ENCODE assay signal across 17 cellular contexts in the genomic region with DNA sequence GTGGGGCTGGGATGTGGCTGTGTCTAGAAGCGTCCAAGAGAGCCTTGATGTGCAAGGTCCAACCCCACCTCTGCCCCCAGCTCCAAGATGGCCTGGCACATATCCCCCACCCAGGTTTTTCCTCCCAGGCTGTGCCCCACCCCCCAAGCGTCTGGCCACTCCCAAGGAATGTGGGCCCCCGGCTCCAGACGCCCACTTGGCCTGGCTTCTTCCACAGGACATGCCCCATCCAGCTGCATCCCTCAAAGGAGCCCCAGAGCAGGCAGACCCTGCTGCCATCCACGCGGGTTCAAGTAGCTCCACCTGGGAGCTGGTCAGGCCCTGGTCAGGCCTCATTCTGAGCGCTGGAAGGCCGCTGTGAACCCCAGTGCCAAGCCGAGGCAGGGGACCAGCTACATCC. TPM values are rescaled to one million over a fixed set of nuclear protein-coding genes. Genes with fewer than 3 reads are reported as not detected.
DNase-seq lines count a peak whose midpoint lies in the region; ATAC-seq and TF ChIP-seq lines count a peak whose summit lies in the region.
"Had no signal": no experiment of that assay in that cellular context is flagged by ENCODE, and none has a peak within 500 bp of the region (broad histone marks: within the 10 kb centered on the region; RNA-seq: fewer than 3 reads in every experiment).

No MANE protein-coding gene starts in this region.

- H3K27me3 ChIP-seq in GM23248 (replicated peaks; ENCODE audit: insufficient read depth) = no peaks in the 10 kb centered on the region
- no peaks in the 10 kb centered on the region for H3K27me3 ChIP-seq in adrenal gland
- H3K27me3 ChIP-seq in subcutaneous abdominal adipose tissue (ENCODE audit: control insufficient read depth in 5 of 5, insufficient read depth in 4 of 5, low read length in 5 of 5) = peaks cover 0 to 15% (median 4%) of the 10 kb centered on the region in 5 donors
- no peaks in the 10 kb centered on the region for H3K27me3 ChIP-seq in CD8-positive, alpha-beta T cell (ENCODE audit: insufficient read depth, low read length)

- peaks cover 7% of the 10 kb centered on the region for H3K9me3 Mint-ChIP-seq in glutamatergic neuron (ENCODE audit: unreplicated experiment)
- H3K9me3 Mint-ChIP-seq in activated T-cell treated with anti-CD3 and anti-CD28 coated beads, Interleukin-2, amount 50 U/mL, for 4 hours = no peaks in the 10 kb centered on the region
- no peaks in the 10 kb centered on the region for H3K9me3 Mint-ChIP-seq in CD8-positive, alpha-beta T cell
- H3K9me3 Mint-ChIP-seq: activated naive CD8-positive, alpha-beta T cell treated with anti-CD3 and anti-CD28 coated beads, Interleukin-2, amount 50 U/mL, for 24 hours had no signal

- peak overlapping the region; percentile 28 for H3K27ac Mint-ChIP-seq in glutamatergic neuron (ENCODE audit: unreplicated experiment)
- no peak overlapping the region for H3K27ac Mint-ChIP-seq in CD8-positive, alpha-beta T cell
- H3K27ac Mint-ChIP-seq: activated naive CD8-positive, alpha-beta T cell treated with anti-CD3 and anti-CD28 coated beads, Interleukin-2, amount 50 U/mL, for 24 hours had no signal

- POLR2A ChIA-PET in CD8-positive, alpha-beta T cell (lab: Charles Lee) = interaction anchor here (1.4 kb wide), 1 partner anchor 44 kb away, joined by 4 read pairs; a partner anchor contains a TSS

- ATAC-seq in HG03354 (IDR thresholded peaks at IDR 0.05; ENCODE audit: poor library complexity, severe bottlenecking, unreplicated experiment) = no peak
- ATAC-seq in activated T-cell treated with anti-CD3 and anti-CD28 coated beads, Interleukin-2, amount 50 U/mL, for 4 hours = no peak
- ATAC-seq in CD8-positive, alpha-beta T cell = no peak
- ATAC-seq: activated naive CD8-positive, alpha-beta T cell treated with anti-CD3 and anti-CD28 coated beads, Interleukin-2, amount 50 U/mL, for 24 hours had no signal

- peaks cover 17% of the 10 kb centered on the region for H3K79me2 ChIP-seq in GM23248 (ENCODE audit: insufficient read depth)

- CTCF ChIA-PET in CD8-positive, alpha-beta T cell (lab: Charles Lee) = interaction anchor here (1.2 to 1.4 kb wide), 4 partner anchors 10 to 27 kb away, joined by 3 to 7 read pairs (median 4); no protein-coding TSS in a partner anchor

- H3K36me3 Mint-ChIP-seq in glutamatergic neuron (ENCODE audit: unreplicated experiment) = no peaks in the 10 kb centered on the region
- peaks cover 4% of the 10 kb centered on the region for H3K36me3 Mint-ChIP-seq in activated T-cell treated with anti-CD3 and anti-CD28 coated beads, Interleukin-2, amount 50 U/mL, for 4 hours (ENCODE audit: insufficient read depth)
- H3K36me3 Mint-ChIP-seq in CD8-positive, alpha-beta T cell = peaks cover 8% of the 10 kb centered on the region

- H3K27ac ChIP-seq in GM23248 = peak overlapping the region; percentile 96
- peak overlapping the region in 4 of 5 donors; percentile 52 to 91 (median 91) for H3K27ac ChIP-seq in adrenal gland
- H3K27ac ChIP-seq in subcutaneous abdominal adipose tissue (ENCODE audit: low read depth, low read length) = peak overlapping the region; percentile 54
- H3K27ac ChIP-seq in CD8-positive, alpha-beta T cell (ENCODE audit: low read depth, low read length) = no peak overlapping the region
- H3K27ac ChIP-seq: neutrophil, SK-N-MC had no signal

- H3K9me2 ChIP-seq in GM23248 (ENCODE audit: insufficient read depth) = no peaks in the 10 kb centered on the region

- peak overlapping the region; percentile 35 for H3K4me2 ChIP-seq in GM23248 (ENCODE audit: unreplicated experiment)

- in situ Hi-C loops in GM23248 (cut with MboI) = no loop called here

- H3K27me3 Mint-ChIP-seq in glutamatergic neuron (ENCODE audit: unreplicated experiment) = peaks cover 16% of the 10 kb centered on the region
- H3K27me3 Mint-ChIP-seq in activated T-cell treated with anti-CD3 and anti-CD28 coated beads, Interleukin-2, amount 50 U/mL, for 4 hours (ENCODE audit: low read depth) = no peaks in the 10 kb centered on the region
- H3K27me3 Mint-ChIP-seq in CD8-positive, alpha-beta T cell (ENCODE audit: low read depth) = no peaks in the 10 kb centered on the region
- H3K27me3 Mint-ChIP-seq: activated naive CD8-positive, alpha-beta T cell treated with anti-CD3 and anti-CD28 coated beads, Interleukin-2, amount 50 U/mL, for 24 hours had no signal

- H3F3A ChIP-seq in GM23248 (ENCODE audit: insufficient read depth) = peaks cover 33% of the 10 kb centered on the region

- TF ChIP-seq POLR2A in adrenal gland (IDR thresholded peaks at IDR 0.05) = no peak

- no peak overlapping the region for H2AFZ ChIP-seq in GM23248

- H4K20me1 ChIP-seq in GM23248 (ENCODE audit: insufficient read depth) = no peaks in the 10 kb centered on the region

- intact Hi-C loops in adrenal gland (cut with DNase I) = no loop called here
- intact Hi-C loops in CD8-positive, alpha-beta T cell (cut with DNase I, micrococcal nuclease) = loop anchor here in 1 of 2 experiments (5.0 kb wide), 1 partner anchor 373 kb away; a partner anchor contains a TSS

- H3K4me1 ChIP-seq in GM23248 (ENCODE audit: insufficient read depth) = peaks cover 47% of the 10 kb centered on the region
- peaks cover 68 to 76% of the 10 kb centered on the region in 2 donors for H3K4me1 ChIP-seq in adrenal gland (replicated peaks in 1 of 2)
- H3K4me1 ChIP-seq in subcutaneous abdominal adipose tissue (ENCODE audit: control insufficient read depth in 5 of 5, insufficient read depth in 5 of 5, low read length in 5 of 5) = peaks cover 7 to 91% (median 84%) of the 10 kb centered on the region in 5 donors
- H3K4me1 ChIP-seq in CD8-positive, alpha-beta T cell (ENCODE audit: insufficient read depth, low read length) = peaks cover 37% of the 10 kb centered on the region

- WGBS in GM23248 (ENCODE audit: low coverage in 1 of 2, low lambda C conversion rate in 2 of 2, missing lambda C conversion rate in 2 of 2), 2 experiments = 33 to 41% methylated on average over 9 of the region's 9 CpGs
- WGBS in adrenal gland, 4 donors = 52 to 71% (median 61%) methylated on average over 4 to 9 of the region's 9 CpGs; no CpG with 5 or more reads in 1 of the 4 donors

- no peak overlapping the region for H3K4me3 ChIP-seq in GM23248
- peak overlapping the region in 1 of 4 donors; percentile 4 for H3K4me3 ChIP-seq in adrenal gland
- no peak overlapping the region for H3K4me3 ChIP-seq in subcutaneous abdominal adipose tissue (ENCODE audit: low read depth in 1 of 5, low read length in 5 of 5)
- no peak overlapping the region for H3K4me3 ChIP-seq in CD8-positive, alpha-beta T cell (ENCODE audit: low read depth, low read length)

- peaks cover 28% of the 10 kb centered on the region for H3K4me1 Mint-ChIP-seq in glutamatergic neuron (ENCODE audit: low read depth, unreplicated experiment)
- H3K4me1 Mint-ChIP-seq in activated T-cell treated with anti-CD3 and anti-CD28 coated beads, Interleukin-2, amount 50 U/mL, for 4 hours (ENCODE audit: low read depth) = peaks cover 52% of the 10 kb centered on the region
- peaks cover 39% of the 10 kb centered on the region for H3K4me1 Mint-ChIP-seq in CD8-positive, alpha-beta T cell (ENCODE audit: low read depth)

- peak overlapping the region; percentile 23 for H3K4me3 Mint-ChIP-seq in glutamatergic neuron (ENCODE audit: unreplicated experiment)
- H3K4me3 Mint-ChIP-seq in activated T-cell treated with anti-CD3 and anti-CD28 coated beads, Interleukin-2, amount 50 U/mL, for 4 hours = no peak overlapping the region
- no peak overlapping the region for H3K4me3 Mint-ChIP-seq in CD8-positive, alpha-beta T cell
- H3K4me3 Mint-ChIP-seq: activated naive CD8-positive, alpha-beta T cell treated with anti-CD3 and anti-CD28 coated beads, Interleukin-2, amount 50 U/mL, for 24 hours had no signal

- TF ChIP-seq CTCF in adrenal gland (IDR thresholded peaks at IDR 0.05) = no peak
- no peak for TF ChIP-seq CTCF in glutamatergic neuron (IDR thresholded peaks at IDR 0.05; ENCODE audit: partially characterized antibody, unreplicated experiment)
- no peak for TF ChIP-seq CTCF in CD8-positive, alpha-beta T cell (IDR thresholded peaks at IDR 0.05)

- H3K9ac ChIP-seq in GM23248 (peak overlapping the region; percentile 79), subcutaneous abdominal adipose tissue (ENCODE audit: low read length in 5 of 5) (peak overlapping the region in 1 of 5 donors; percentile 20)

- H3K36me3 ChIP-seq in GM23248 (ENCODE audit: low read depth) = no peaks in the 10 kb centered on the region
- H3K36me3 ChIP-seq in adrenal gland (replicated peaks in 1 of 2) = peaks cover 0 to 8% of the 10 kb centered on the region in 2 donors
- peaks cover 0 to 9% (median 3%) of the 10 kb centered on the region in 5 donors for H3K36me3 ChIP-seq in subcutaneous abdominal adipose tissue (ENCODE audit: control insufficient read depth in 5 of 5, insufficient read depth in 5 of 5, low read length in 5 of 5)
- H3K36me3 ChIP-seq in CD8-positive, alpha-beta T cell (ENCODE audit: insufficient read depth, low read length) = no peaks in the 10 kb centered on the region

- DNase-seq in GM23248 (no peak), adrenal gland (no peak), glutamatergic neuron (no peak), NCI-H1105 (lab: John Stamatoyannopoulos, UW) (no peak)
- no peak for DNase-seq in activated T-cell treated with anti-CD3 and anti-CD28 coated beads, Interleukin-2, amount 50 U/mL, for 4 hours
- no peak for DNase-seq in CD8-positive, alpha-beta T cell
- DNase-seq: activated CD4-positive, CD25-positive, alpha-beta regulatory T cell; activated CD8-positive, alpha-beta memory T cell treated with anti-CD3 and anti-CD28 coated beads, Interleukin-2, amount 50 U/mL, for 48 hours; COR-L47; effector CD4-positive, alpha-beta T cell; Kasumi-1; NCI-H2029 treated with DMSO at 0.1 percent for 48 hours had no signal

- H3K9me3 ChIP-seq in GM23248 (ENCODE audit: low read depth) = no peaks in the 10 kb centered on the region
- H3K9me3 ChIP-seq in adrenal gland (replicated peaks in 1 of 3) = no peaks in the 10 kb centered on the region
- H3K9me3 ChIP-seq in subcutaneous abdominal adipose tissue (ENCODE audit: control insufficient read depth in 5 of 5, low read length in 5 of 5) = no peaks in the 10 kb centered on the region
- H3K9me3 ChIP-seq in CD8-positive, alpha-beta T cell (ENCODE audit: low read length) = no peaks in the 10 kb centered on the region
- H3K9me3 ChIP-seq: neutrophil had no signal

RNA-seq across cellular contexts. Expression of a gene that starts 3.2 kb away (rescaled TPM):
- total RNA-seq in GM23248 (2014; rRNA removed; shearing (Covaris generic)) = 4.5 and 5.1 TPM in 2 replicates
- polyA plus RNA-seq in GM23248 (2016; fragmentation: Nextera tagmentation; extraction: Ambion mirVana) (4.0 and 4.1 TPM in 2 replicates), adrenal gland (10 to 100 TPM in 2 of 3 donors, 1 to 10 TPM in 1; 6.9 to 28.2 (median 10.6) TPM)
- total RNA-seq in adrenal gland (10 to 100 TPM in 6 of 8 donors, 1 to 10 TPM in 2; 6.0 to 17.9 (median 10.8) TPM), glutamatergic neuron (ENCODE audit: unreplicated experiment) (41.3 TPM)
- 1 to 10 TPM; 4.2 to 7.5 (median 7.4) TPM for total RNA-seq in activated T-cell treated with anti-CD3 and anti-CD28 coated beads, Interleukin-2, amount 50 U/mL, for 4 hours
- total RNA-seq in CD8-positive, alpha-beta T cell = 1 to 10 TPM; 5.3 to 5.9 TPM

RNA-seq across cellular contexts. Expression of a gene that starts 26.7 kb away (rescaled TPM):
- total RNA-seq in GM23248 (2014; rRNA removed; shearing (Covaris generic)) = not detected in 2 replicates
- polyA plus RNA-seq in GM23248 (2016; fragmentation: Nextera tagmentation; extraction: Ambion mirVana) = 0.06 TPM in 1 of 2 replicates, not detected in the other
- 1 to 10 TPM in 4 of 8 donors, under 1 TPM in 4; 0.42 to 2.1 (median 0.92) TPM for total RNA-seq in adrenal gland
- polyA plus RNA-seq in adrenal gland = 1 to 10 TPM in 2 of 3 donors, under 1 TPM in 1; 0.59 to 8.6 (median 3.3) TPM
- 2.1 TPM for total RNA-seq in glutamatergic neuron (ENCODE audit: unreplicated experiment)
- total RNA-seq in activated T-cell treated with anti-CD3 and anti-CD28 coated beads, Interleukin-2, amount 50 U/mL, for 4 hours = under 1 TPM; 0.13 to 0.52 (median 0.21) TPM
- under 1 TPM; 0.67 to 0.95 TPM for total RNA-seq in CD8-positive, alpha-beta T cell

RNA-seq across cellular contexts. Expression of a gene that starts 43.6 kb away (rescaled TPM):
- total RNA-seq in GM23248 (2014; rRNA removed; shearing (Covaris generic)) = 16.6 and 25.3 TPM in 2 replicates
- polyA plus RNA-seq in GM23248 (2016; fragmentation: Nextera tagmentation; extraction: Ambion mirVana) = 19.6 and 20.1 TPM in 2 replicates
- 10 to 100 TPM; 11.0 to 30.3 (median 21.5) TPM for total RNA-seq in adrenal gland
- polyA plus RNA-seq in adrenal gland = 10 to 100 TPM; 21.9 to 36.6 (median 22.8) TPM
- total RNA-seq in glutamatergic neuron (ENCODE audit: unreplicated experiment) = 133 TPM
- 10 to 100 TPM; 33.2 to 39.1 (median 36.4) TPM for total RNA-seq in activated T-cell treated with anti-CD3 and anti-CD28 coated beads, Interleukin-2, amount 50 U/mL, for 4 hours
- 10 to 100 TPM; 28.4 to 35.3 TPM for total RNA-seq in CD8-positive, alpha-beta T cell
